ENCODE assay signal across 20 cellular contexts in genomic region chr2:105364436-105365139, GRCh38.
"Had no signal": no experiment of that assay in that cellular context is flagged by ENCODE, and none has a peak within 500 bp of the region (broad histone marks: within the 10 kb centered on the region; RNA-seq: fewer than 3 reads in every experiment).

No MANE protein-coding gene starts in this region.

- DNase-seq: activated CD4-positive, alpha-beta T cell treated with anti-CD3 and anti-CD28 coated beads, Interleukin-2, amount 50 U/mL, for 48 hours; activated effector memory CD4-positive, alpha-beta T cell treated with Interleukin-2 at 50 U/mL for 16 hours; activated T-cell treated with anti-CD3 and anti-CD28 coated beads, Interleukin-2, amount 50 U/mL, for 4 hours; central memory CD4-positive, alpha-beta T cell; cortex of kidney; effector CD8-positive, alpha-beta T cell; stimulated activated CD4-positive, alpha-beta T cell treated with anti-CD3 and anti-CD28 coated beads, Interleukin-15, amount 100 ng/mL, for 24 hours; stimulated activated CD4-positive, alpha-beta T cell treated with anti-CD3 and anti-CD28 coated beads, Interleukin-4, amount 100 ng/mL, for 1 hour; stimulated activated naive B cell treated with anti-CD40 and anti-IgM and Interleukin-4, amounts not matched to agents 10 μg/mL and 1 μg/mL and 100 μg/mL, for 72 hours; transverse colon; WERI-Rb-1 had no signal

- H3K27me3 Mint-ChIP-seq: activated naive CD4-positive, alpha-beta T cell treated with anti-CD3 and anti-CD28 coated beads, Interleukin-2, amount 50 U/mL, for 24 hours; memory B cell; progenitor cell of endocrine pancreas had no signal

- H3K4me3 ChIP-seq: adrenal gland, right atrium auricular region, skin epidermis, transverse colon had no signal

- H3K4me1 ChIP-seq: adrenal gland had no signal

- ATAC-seq: activated T-cell treated with anti-CD3 and anti-CD28 coated beads, Interleukin-2, amount 50 U/mL, for 4 hours; left lobe of liver; stimulated activated naive B cell treated with anti-CD40 and anti-IgM and Interleukin-4, amounts not matched to agents 10 μg/mL and 1 μg/mL and 100 μg/mL, for 72 hours had no signal

- H3K9me3 Mint-ChIP-seq: activated naive CD4-positive, alpha-beta T cell treated with anti-CD3 and anti-CD28 coated beads, Interleukin-2, amount 50 U/mL, for 24 hours; activated T-cell treated with anti-CD3 and anti-CD28 coated beads, Interleukin-2, amount 50 U/mL, for 4 hours; memory B cell; nephron; stimulated activated naive B cell treated with anti-CD40 and anti-IgM and Interleukin-4, amounts not matched to agents 10 μg/mL and 1 μg/mL and 100 μg/mL, for 72 hours; T-helper 1 cell treated with Interleukin-12 subunit alpha and Interleukin-12 subunit beta and Interleukin-4 antibody, amounts not matched to agents 30 μg/mL and 1 μg/mL, for 36 hours had no signal

- H3K27ac Mint-ChIP-seq: activated naive CD4-positive, alpha-beta T cell treated with anti-CD3 and anti-CD28 coated beads, Interleukin-2, amount 50 U/mL, for 24 hours; memory B cell; nephron; progenitor cell of endocrine pancreas; stimulated activated naive B cell treated with anti-CD40 and anti-IgM and Interleukin-4, amounts not matched to agents 10 μg/mL and 1 μg/mL and 100 μg/mL, for 72 hours; T-helper 1 cell treated with Interleukin-12 subunit alpha and Interleukin-12 subunit beta and Interleukin-4 antibody, amounts not matched to agents 30 μg/mL and 1 μg/mL, for 36 hours had no signal

- H3K4me3 Mint-ChIP-seq: activated naive CD4-positive, alpha-beta T cell treated with anti-CD3 and anti-CD28 coated beads, Interleukin-2, amount 50 U/mL, for 24 hours; activated T-cell treated with anti-CD3 and anti-CD28 coated beads, Interleukin-2, amount 50 U/mL, for 4 hours; memory B cell; nephron; stimulated activated naive B cell treated with anti-CD40 and anti-IgM and Interleukin-4, amounts not matched to agents 10 μg/mL and 1 μg/mL and 100 μg/mL, for 72 hours; T-helper 1 cell treated with Interleukin-12 subunit alpha and Interleukin-12 subunit beta and Interleukin-4 antibody, amounts not matched to agents 30 μg/mL and 1 μg/mL, for 36 hours had no signal

- H3K9me3 ChIP-seq: adrenal gland, right atrium auricular region, transverse colon had no signal

- H3K27ac ChIP-seq: adrenal gland, right atrium auricular region, skin epidermis, transverse colon, WERI-Rb-1 had no signal

- H3K27me3 ChIP-seq: adrenal gland, right atrium auricular region, transverse colon had no signal
